ENCODE assay signal across 12 cellular contexts in genomic region chr11:3203221-3204043, GRCh38. TPM values are rescaled to one million over a fixed set of nuclear protein-coding genes. Genes with fewer than 3 reads are reported as not detected.
DNase-seq lines count a peak whose midpoint lies in the region; ATAC-seq and TF ChIP-seq lines count a peak whose summit lies in the region.
"Had no signal": no experiment of that assay in that cellular context is flagged by ENCODE, and none has a peak within 500 bp of the region (broad histone marks: within the 10 kb centered on the region; RNA-seq: fewer than 3 reads in every experiment).

No MANE protein-coding gene starts in this region.

- H3K4me1 ChIP-seq in sigmoid colon: peaks cover 0 to 26% (median 17%) of the 10 kb centered on the region in 4 donors

- ATAC-seq in left ventricle myocardium superior (peak; percentile 59), HG03108 (IDR thresholded peaks at IDR 0.05; ENCODE audit: unreplicated experiment) (no peak)
- ATAC-seq: activated T-helper 17 cell treated with anti-CD3 and anti-CD28 coated beads, Interleukin-2, amount 50 U/mL, for 72 hours had no signal

- no peak for TF ChIP-seq POLR2A in sigmoid colon (IDR thresholded peaks at IDR 0.05)

- WGBS in sigmoid colon, 2 donors: 5 to 6% methylated on average over 51 of the region's 51 CpGs

- no peak overlapping the region for H3K4me3 ChIP-seq in sigmoid colon

- DNase-seq in NCI-H2107 (lab: John Stamatoyannopoulos, UW) (peak; percentile 12), NCI-H2107 treated with DMSO at 0.1 percent for 48 hours (lab: John Stamatoyannopoulos, UW; ENCODE audit: unreplicated experiment) (no peak), NCI-H69 (lab: John Stamatoyannopoulos, UW) (peak; percentile 77), left ventricle myocardium superior (peak; percentile 41), sigmoid colon (peak; percentile 62), nucleus accumbens (lab: John Stamatoyannopoulos, UW) (no peak), ecto neural progenitor cell (ENCODE audit: low spot score) (no peak)
- DNase-seq: NCI-H226; stimulated activated naive CD4-positive, alpha-beta T cell had no signal

- intact Hi-C loops in left ventricle myocardium superior (cut with micrococcal nuclease) (no loop called here), sigmoid colon (cut with DNase I) (no loop called here)

- TF ChIP-seq CTCF in sigmoid colon (IDR thresholded peaks at IDR 0.05): no peak

- TF ChIP-seq EP300 in sigmoid colon (IDR thresholded peaks at IDR 0.05): no peak

- H3K27me3 ChIP-seq in sigmoid colon: peaks cover 15 to 61% (median 31%) of the 10 kb centered on the region in 3 donors

- H3K27ac ChIP-seq in sigmoid colon: no peak overlapping the region

- no peaks in the 10 kb centered on the region for H3K36me3 ChIP-seq in sigmoid colon

- no peaks in the 10 kb centered on the region for H3K9me3 ChIP-seq in sigmoid colon

RNA-seq across cellular contexts. Expression of gene MRGPRG, which starts 15.2 kb away (rescaled TPM):
- total RNA-seq in left ventricle myocardium superior (not detected), sigmoid colon (not detected)
- not detected for polyA plus RNA-seq in sigmoid colon
- total RNA-seq: activated T-helper 17 cell treated with anti-CD3 and anti-CD28 coated beads, Interleukin-2, amount 50 U/mL, for 72 hours had no signal
- polyA plus RNA-seq: AG04450 had no signal

RNA-seq across cellular contexts. Expression of gene MRGPRE, which starts 28.8 kb away (rescaled TPM):
- total RNA-seq in left ventricle myocardium superior: 0.42 TPM
- total RNA-seq in sigmoid colon: 1 to 10 TPM in 2 of 4 donors, under 1 TPM in 1, not detected in 1; 0.33 to 1.4 (median 1.1) TPM
- under 1 TPM in 1 of 3 donors, not detected in 2; 0.10 TPM for polyA plus RNA-seq in sigmoid colon
- total RNA-seq: activated T-helper 17 cell treated with anti-CD3 and anti-CD28 coated beads, Interleukin-2, amount 50 U/mL, for 72 hours had no signal
- polyA plus RNA-seq: AG04450 had no signal

RNA-seq across cellular contexts. Expression of gene OSBPL5, which starts 38.3 kb away (rescaled TPM):
- total RNA-seq in left ventricle myocardium superior (15.9 TPM), sigmoid colon (10 to 100 TPM; 28.1 to 69.2 (median 46.2) TPM)
- polyA plus RNA-seq in sigmoid colon: 10 to 100 TPM; 16.6 to 29.8 (median 18.6) TPM

Comparison
In these comparisons a context has a peak if more than half of its experiments do, and no peak if none do; other contexts are left out.
1. DNase-seq: peak in NCI-H2107 (single experiment), NCI-H69 (single experiment), left ventricle myocardium superior (single experiment) and sigmoid colon (single experiment); none in NCI-H2107 treated with DMSO at 0.1 percent for 48 hours (single experiment), nucleus accumbens (0 of 56) and ecto neural progenitor cell (single experiment).